ENCODE assay signal across 17 cellular contexts in the genomic region with DNA sequence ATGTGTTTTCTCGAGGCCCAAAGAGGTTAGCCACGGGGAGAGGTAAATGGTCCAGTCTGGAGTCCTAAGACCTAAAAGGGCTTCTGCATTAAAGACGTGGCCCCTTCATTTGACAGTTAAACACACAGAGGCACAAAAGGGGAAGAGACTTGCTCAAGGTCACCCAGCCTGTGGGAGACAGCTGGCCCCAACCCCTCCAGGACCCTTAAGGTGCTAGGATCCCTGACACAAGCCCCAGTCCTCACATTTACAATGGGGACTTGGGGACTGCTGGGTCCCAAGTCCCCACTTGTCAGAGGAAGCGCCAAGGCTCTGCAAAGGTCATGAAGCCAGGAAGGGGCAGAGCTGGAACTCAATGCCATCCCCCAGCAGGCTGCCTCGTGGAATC. TPM values are rescaled to one million over a fixed set of nuclear protein-coding genes. Genes with fewer than 3 reads are reported as not detected.
DNase-seq lines count a peak whose midpoint lies in the region; ATAC-seq and TF ChIP-seq lines count a peak whose summit lies in the region.
"Had no signal": no experiment of that assay in that cellular context is flagged by ENCODE, and none has a peak within 500 bp of the region (broad histone marks: within the 10 kb centered on the region; RNA-seq: fewer than 3 reads in every experiment).

No MANE protein-coding gene starts in this region.

- ATAC-seq in natural killer cell treated with Interleukin-12 subunit alpha and Interleukin-12 subunit beta and Interleukin-15 and Interleukin-18, amount 100 ng/mL, for 72 hours: no peak
- ATAC-seq in HG03571 (IDR thresholded peaks at IDR 0.05; ENCODE audit: unreplicated experiment) (no peak), GM18868 (IDR thresholded peaks at IDR 0.05; ENCODE audit: unreplicated experiment) (no peak)

- H3K27ac ChIP-seq in BLaER1 treated with 17β-estradiol and CSF1 and Interleukin-3, amounts not matched to agents 10 nM and 100 nM: no peak overlapping the region
- H3K27ac ChIP-seq in vagina (no peak overlapping the region), breast epithelium (no peak overlapping the region)
- H3K27ac ChIP-seq: HL-60, thyroid gland had no signal

- H3K27ac Mint-ChIP-seq in Caco-2 (ENCODE audit: unreplicated experiment) (no peak overlapping the region), brain (peak overlapping the region in 4 of 5 experiments; percentile 50 to 74 (median 57))
- no peak overlapping the region for H3K27ac Mint-ChIP-seq in natural killer cell treated with Interleukin-12 subunit alpha and Interleukin-12 subunit beta and Interleukin-15 and Interleukin-18, amount 100 ng/mL, for 72 hours

- CTCF ChIA-PET in Caco-2 (lab: Charles Lee): no interaction called here

- TF ChIP-seq POLR2A in vagina (IDR thresholded peaks at IDR 0.05) (no peak), breast epithelium (IDR thresholded peaks at IDR 0.05) (no peak)

- H3K9me3 Mint-ChIP-seq in Caco-2 (ENCODE audit: unreplicated experiment): peaks cover 10% of the 10 kb centered on the region
- peaks cover 3 to 13% (median 6%) of the 10 kb centered on the region in 5 experiments for H3K9me3 Mint-ChIP-seq in brain
- H3K9me3 Mint-ChIP-seq in natural killer cell treated with Interleukin-12 subunit alpha and Interleukin-12 subunit beta and Interleukin-15 and Interleukin-18, amount 100 ng/mL, for 72 hours: no peaks in the 10 kb centered on the region

- POLR2A ChIA-PET in Caco-2 (lab: Charles Lee): no interaction called here

- H3K36me3 ChIP-seq in BLaER1 treated with 17β-estradiol and CSF1 and Interleukin-3, amounts not matched to agents 10 nM and 100 nM: peaks cover 0 to 7% (median 0%) of the 10 kb centered on the region in 11 experiments; a peak in 3 of 22 replicates
- H3K36me3 ChIP-seq in Caco-2 (ENCODE audit: control insufficient read depth, insufficient read depth, low read length) (no peaks in the 10 kb centered on the region), vagina (no peaks in the 10 kb centered on the region), breast epithelium (no peaks in the 10 kb centered on the region)
- H3K36me3 ChIP-seq: thyroid gland had no signal

- peaks cover 0 to 29% (median 8%) of the 10 kb centered on the region in 11 experiments; a peak in 8 of 22 replicates for H4K20me1 ChIP-seq in BLaER1 treated with 17β-estradiol and CSF1 and Interleukin-3, amounts not matched to agents 10 nM and 100 nM

- peaks cover 11 to 47% (median 38%) of the 10 kb centered on the region in 10 experiments for H3K4me1 ChIP-seq in BLaER1 treated with 17β-estradiol and CSF1 and Interleukin-3, amounts not matched to agents 10 nM and 100 nM
- H3K4me1 ChIP-seq in Caco-2: peaks cover 51% of the 10 kb centered on the region
- H3K4me1 ChIP-seq in vagina: peaks cover 10% of the 10 kb centered on the region
- no peaks in the 10 kb centered on the region for H3K4me1 ChIP-seq in breast epithelium

- BruUV-seq in Caco-2 (replicated peaks; lab: Mats Ljungman, UMichigan): TSS peak; percentile 39

- H3K4me3 ChIP-seq in BLaER1 treated with 17β-estradiol and CSF1 and Interleukin-3, amounts not matched to agents 10 nM and 100 nM: no peak overlapping the region
- H3K4me3 ChIP-seq in Caco-2 (ENCODE audit: low read depth, low read length) (no peak overlapping the region), vagina (no peak overlapping the region), breast epithelium (no peak overlapping the region)
- H3K4me3 ChIP-seq: skin epidermis, thyroid gland had no signal

- no peak overlapping the region for H3K9ac ChIP-seq in BLaER1 treated with 17β-estradiol and CSF1 and Interleukin-3, amounts not matched to agents 10 nM and 100 nM

- TF ChIP-seq CTCF in Caco-2 (IDR thresholded peaks at IDR 0.05; ENCODE audit: insufficient read depth in 1 of 2, low read depth in 1 of 2, low read length in 1 of 2, severe bottlenecking in 1 of 2, unreplicated experiment in 1 of 2): no peak
- no peak for TF ChIP-seq CTCF in brain (conservative IDR thresholded peaks at IDR 0.05)
- no peak for TF ChIP-seq CTCF in vagina (IDR thresholded peaks at IDR 0.05)
- no peak for TF ChIP-seq CTCF in breast epithelium (IDR thresholded peaks at IDR 0.05)

- no peaks in the 10 kb centered on the region for H3K27me3 ChIP-seq in BLaER1 treated with 17β-estradiol and CSF1 and Interleukin-3, amounts not matched to agents 10 nM and 100 nM
- H3K27me3 ChIP-seq in Caco-2 (replicated peaks; ENCODE audit: control insufficient read depth, insufficient read depth, low read length): no peaks in the 10 kb centered on the region
- no peaks in the 10 kb centered on the region for H3K27me3 ChIP-seq in vagina
- no peaks in the 10 kb centered on the region for H3K27me3 ChIP-seq in breast epithelium
- H3K27me3 ChIP-seq: thyroid gland had no signal

- H3K4me1 Mint-ChIP-seq in Caco-2 (ENCODE audit: low read depth, unreplicated experiment) (peaks cover 25% of the 10 kb centered on the region), brain (peaks cover 36% of the 10 kb centered on the region)
- H3K4me1 Mint-ChIP-seq in natural killer cell treated with Interleukin-12 subunit alpha and Interleukin-12 subunit beta and Interleukin-15 and Interleukin-18, amount 100 ng/mL, for 72 hours (ENCODE audit: low read depth in 2 of 2): peaks cover 7 to 26% of the 10 kb centered on the region in 2 donors

- peaks cover 0 to 10% (median 6%) of the 10 kb centered on the region in 11 experiments; a peak in 15 of 22 replicates for H3K9me3 ChIP-seq in BLaER1 treated with 17β-estradiol and CSF1 and Interleukin-3, amounts not matched to agents 10 nM and 100 nM (replicated peaks in 1 of 11)
- H3K9me3 ChIP-seq in Caco-2 (no peaks in the 10 kb centered on the region), vagina (no peaks in the 10 kb centered on the region), breast epithelium (no peaks in the 10 kb centered on the region)
- H3K9me3 ChIP-seq: thyroid gland had no signal

- intact Hi-C loops in Caco-2 (cut with micrococcal nuclease; ENCODE audit: unreplicated experiment) (loop anchor here (5.0 kb wide), 1 partner anchor 186 kb away; no protein-coding TSS in a partner anchor), vagina (cut with DNase I) (no loop called here), breast epithelium (cut with DNase I; ENCODE audit: low total_unique reads) (loop anchor here (10.0 kb wide), 1 partner anchor 119 kb away; the partner anchor contains the start of genes PMM2 and TMEM186)

- H3K4me3 Mint-ChIP-seq in Caco-2 (ENCODE audit: unreplicated experiment): peak overlapping the region; percentile 83
- H3K4me3 Mint-ChIP-seq in brain: peak overlapping the region; percentile 87 to 89 (median 89)
- peak overlapping the region; percentile 63 for H3K4me3 Mint-ChIP-seq in natural killer cell treated with Interleukin-12 subunit alpha and Interleukin-12 subunit beta and Interleukin-15 and Interleukin-18, amount 100 ng/mL, for 72 hours

- no peak for DNase-seq in Caco-2
- DNase-seq in natural killer cell treated with Interleukin-12 subunit alpha and Interleukin-12 subunit beta and Interleukin-15 and Interleukin-18, amount 100 ng/mL, for 72 hours (ENCODE audit: low spot score): no peak
- DNase-seq in vagina (ENCODE audit: extremely low spot score in 2 of 2): no peak
- DNase-seq in breast epithelium (ENCODE audit: low spot score in 2 of 2): no peak
- DNase-seq: activated CD4-positive, alpha-beta T cell treated with anti-CD3 and anti-CD28 coated beads for 4 hours; activated T-cell treated with anti-CD3 and anti-CD28 coated beads, Interleukin-2, amount 50 U/mL, for 48 hours; amniotic stem cell; NCI-H2081; stimulated activated CD4-positive, alpha-beta T cell treated with anti-CD3 and anti-CD28 coated beads, Interleukin-4, amount 100 ng/mL, for 4 hours; stimulated activated CD8-positive, alpha-beta memory T cell treated with anti-CD3 and anti-CD28 coated beads, Interleukin-4, amount 100 ng/mL, for 48 hours had no signal

- peaks cover 32% of the 10 kb centered on the region for H3K36me3 Mint-ChIP-seq in Caco-2 (ENCODE audit: insufficient read depth, unreplicated experiment)
- peaks cover 21% of the 10 kb centered on the region for H3K36me3 Mint-ChIP-seq in brain
- H3K36me3 Mint-ChIP-seq in natural killer cell treated with Interleukin-12 subunit alpha and Interleukin-12 subunit beta and Interleukin-15 and Interleukin-18, amount 100 ng/mL, for 72 hours: peaks cover 8% of the 10 kb centered on the region

- H3K27me3 Mint-ChIP-seq in Caco-2 (ENCODE audit: insufficient read depth, unreplicated experiment) (no peaks in the 10 kb centered on the region), brain (peaks cover 8% of the 10 kb centered on the region)
- H3K27me3 Mint-ChIP-seq in natural killer cell treated with Interleukin-12 subunit alpha and Interleukin-12 subunit beta and Interleukin-15 and Interleukin-18, amount 100 ng/mL, for 72 hours: no peaks in the 10 kb centered on the region

- H3K4me2 ChIP-seq in BLaER1 treated with 17β-estradiol and CSF1 and Interleukin-3, amounts not matched to agents 10 nM and 100 nM: peak overlapping the region in 10 of 11 experiments; percentile 1 to 99 (median 70); a peak in 16 of 22 replicates

RNA-seq across cellular contexts. Expression of gene ABAT, which starts 1.7 kb away (rescaled TPM):
- total RNA-seq in Caco-2 (2022): 28.8 and 34.9 TPM in 2 replicates
- polyA plus RNA-seq in brain (ENCODE audit: insufficient read depth, low read depth, low replicate concordance): 76.9 TPM
- total RNA-seq in natural killer cell treated with Interleukin-12 subunit alpha and Interleukin-12 subunit beta and Interleukin-15 and Interleukin-18, amount 100 ng/mL, for 72 hours: 1 to 10 TPM; 8.7 TPM
- 3.9 TPM for total RNA-seq in vagina
- total RNA-seq in breast epithelium: 10 to 100 TPM in 1 of 3 donors, 1 to 10 TPM in 2; 7.5 to 12.6 (median 9.8) TPM

RNA-seq across cellular contexts. Expression of gene METTL22, which starts 54.7 kb away (rescaled TPM):
- total RNA-seq in Caco-2 (2022) (35.3 and 39.8 TPM in 2 replicates), vagina (40.0 TPM), breast epithelium (10 to 100 TPM; 26.9 to 36.1 (median 27.4) TPM)
- polyA plus RNA-seq in brain (ENCODE audit: insufficient read depth, low read depth, low replicate concordance): 16.3 TPM
- total RNA-seq in natural killer cell treated with Interleukin-12 subunit alpha and Interleukin-12 subunit beta and Interleukin-15 and Interleukin-18, amount 100 ng/mL, for 72 hours: 10 to 100 TPM; 29.8 to 65.9 TPM

Comparison
In these comparisons a context has a peak if more than half of its experiments do, and no peak if none do; other contexts are left out.
1. H3K27ac Mint-ChIP-seq: peak in brain (4 of 5); none in Caco-2 (single experiment) and natural killer cell treated with Interleukin-12 subunit alpha and Interleukin-12 subunit beta and Interleukin-15 and Interleukin-18, amount 100 ng/mL, for 72 hours (0 of 2).
2. Peak in every context shown above with its lines, with median percentiles within 50 percentile points of each other: H3K4me3 Mint-ChIP-seq.